ENCODE assay signal across 23 cellular contexts in genomic region chr14:85852900-85853299, GRCh38.
"Had no signal": no experiment of that assay in that cellular context is flagged by ENCODE, and none has a peak within 500 bp of the region (broad histone marks: within the 10 kb centered on the region; RNA-seq: fewer than 3 reads in every experiment).

No MANE protein-coding gene starts in this region.

- H3K27me3 Mint-ChIP-seq: activated CD8-positive, alpha-beta T cell treated with anti-CD3 and anti-CD28 coated beads for 36 hours; activated naive CD8-positive, alpha-beta T cell treated with anti-CD3 and anti-CD28 coated beads, Interleukin-2, amount 50 U/mL, for 24 hours; activated T-cell treated with anti-CD3 and anti-CD28 coated beads, Interleukin-2, amount 50 U/mL, for 24 hours; brain had no signal

- FAIRE-seq: astrocyte had no signal

- H3K27ac Mint-ChIP-seq: activated CD8-positive, alpha-beta T cell treated with anti-CD3 and anti-CD28 coated beads for 36 hours; activated naive CD4-positive, alpha-beta T cell treated with anti-CD3 and anti-CD28 coated beads, Interleukin-2, amount 50 U/mL, for 72 hours; activated naive CD8-positive, alpha-beta T cell treated with anti-CD3 and anti-CD28 coated beads, Interleukin-2, amount 50 U/mL, for 24 hours; activated T-cell treated with anti-CD3 and anti-CD28 coated beads, Interleukin-2, amount 50 U/mL, for 24 hours; brain had no signal

- DNase-seq: activated CD4-positive, alpha-beta T cell treated with anti-CD3 and anti-CD28 coated beads for 4 hours; activated CD8-positive, alpha-beta memory T cell treated with anti-CD3 and anti-CD28 coated beads, Interleukin-2, amount 50 U/mL, for 48 hours; activated CD8-positive, alpha-beta T cell treated with anti-CD3 and anti-CD28 coated beads for 36 hours; activated effector memory CD4-positive, alpha-beta T cell treated with anti-CD3 and anti-CD28 coated beads, Interleukin-2, amount 50 U/mL, for 16 hours; activated naive CD4-positive, alpha-beta T cell treated with Interleukin-2 at 50 U/mL for 16 hours; activated naive CD8-positive, alpha-beta T cell treated with anti-CD3 and anti-CD28 coated beads, Interleukin-2, amount 50 U/mL, for 24 hours; activated T-cell treated with anti-CD3 and anti-CD28 coated beads, Interleukin-2, amount 50 U/mL, for 24 hours; amygdala; NCI-H1092; NCI-H1417 treated with DMSO at 0.1 percent for 48 hours; NCI-H1694; NCI-H2029; NCI-H510A; NCI-H526 treated with DMSO at 0.1 percent for 48 hours; PC-9; SHP77 treated with DMSO at 0.1 percent for 48 hours; T-helper 1 cell had no signal

- H3K9ac ChIP-seq: KMS-11 had no signal

- H3K4me3 ChIP-seq: PC-9 had no signal

- H2AFZ ChIP-seq: PC-9 had no signal

- ATAC-seq: activated CD4-positive, CD25-positive, alpha-beta regulatory T cell treated with anti-CD3 and anti-CD28 coated beads, Interleukin-2, amount 50 U/mL, for 24 hours; activated CD8-positive, alpha-beta T cell treated with anti-CD3 and anti-CD28 coated beads for 36 hours; activated naive CD4-positive, alpha-beta T cell treated with anti-CD3 and anti-CD28 coated beads, Interleukin-2, amount 50 U/mL, for 72 hours; activated naive CD8-positive, alpha-beta T cell treated with anti-CD3 and anti-CD28 coated beads, Interleukin-2, amount 50 U/mL, for 24 hours had no signal

- H3K4me2 ChIP-seq: KMS-11, PC-9 had no signal

- H3K36me3 Mint-ChIP-seq: activated naive CD4-positive, alpha-beta T cell treated with anti-CD3 and anti-CD28 coated beads, Interleukin-2, amount 50 U/mL, for 72 hours; brain had no signal

- H3K4me1 Mint-ChIP-seq: activated naive CD8-positive, alpha-beta T cell treated with anti-CD3 and anti-CD28 coated beads, Interleukin-2, amount 50 U/mL, for 24 hours; central memory CD8-positive, alpha-beta T cell had no signal

- H3K27ac ChIP-seq: KMS-11, PC-9 had no signal

- H3K9me3 Mint-ChIP-seq: activated CD8-positive, alpha-beta T cell treated with anti-CD3 and anti-CD28 coated beads for 36 hours; activated naive CD4-positive, alpha-beta T cell treated with anti-CD3 and anti-CD28 coated beads, Interleukin-2, amount 50 U/mL, for 72 hours; activated naive CD8-positive, alpha-beta T cell treated with anti-CD3 and anti-CD28 coated beads, Interleukin-2, amount 50 U/mL, for 24 hours; activated T-cell treated with anti-CD3 and anti-CD28 coated beads, Interleukin-2, amount 50 U/mL, for 24 hours; central memory CD8-positive, alpha-beta T cell had no signal

- H3K4me3 Mint-ChIP-seq: activated CD8-positive, alpha-beta T cell treated with anti-CD3 and anti-CD28 coated beads for 36 hours; activated naive CD8-positive, alpha-beta T cell treated with anti-CD3 and anti-CD28 coated beads, Interleukin-2, amount 50 U/mL, for 24 hours; activated T-cell treated with anti-CD3 and anti-CD28 coated beads, Interleukin-2, amount 50 U/mL, for 24 hours; brain; central memory CD8-positive, alpha-beta T cell had no signal
